In genomic region chr3:25513642-25514266, GRCh38 we compare ENCODE assay signal across 18 cellular contexts.
DNase-seq lines count a peak whose midpoint lies in the region; ATAC-seq and TF ChIP-seq lines count a peak whose summit lies in the region.
"Had no signal": no experiment of that assay in that cellular context is flagged by ENCODE, and none has a peak within 500 bp of the region (broad histone marks: within the 10 kb centered on the region; RNA-seq: fewer than 3 reads in every experiment).

No MANE protein-coding gene starts in this region.

- H3K4me3 Mint-ChIP-seq in neural crest cell = no peak overlapping the region
- H3K4me3 Mint-ChIP-seq: activated CD8-positive, alpha-beta T cell treated with anti-CD3 and anti-CD28 coated beads for 36 hours; activated T-cell treated with anti-CD3 and anti-CD28 coated beads, Interleukin-2, amount 50 U/mL, for 72 hours; central memory CD8-positive, alpha-beta T cell; natural killer cell had no signal

- DNase-seq in DMS79 (lab: John Stamatoyannopoulos, UW) = peak; percentile 0
- peak; percentile 71 for DNase-seq in NCI-H2171 treated with DMSO at 0.1 percent for 48 hours (lab: John Stamatoyannopoulos, UW)
- DNase-seq in fibroblast of the aortic adventitia (ENCODE audit: low read depth) = peak; percentile 30
- no peak for DNase-seq in neural crest cell (ENCODE audit: low read depth, low spot score)
- no peak for DNase-seq in GF-D8 (lab: John Stamatoyannopoulos, UW)
- DNase-seq in cortex of kidney (lab: John Stamatoyannopoulos, UW) = no peak
- no peak for DNase-seq in stimulated activated naive CD4-positive, alpha-beta T cell (lab: John Stamatoyannopoulos, UW)
- DNase-seq: activated CD8-positive, alpha-beta T cell treated with anti-CD3 and anti-CD28 coated beads for 36 hours; activated T-cell treated with anti-CD3 and anti-CD28 coated beads, Interleukin-2, amount 50 U/mL, for 72 hours; Calu3; foreskin melanocyte; Karpas-422; natural killer cell; NCI-H187; NCI-H524 treated with DMSO at 0.1 percent for 48 hours had no signal

- no peak for TF ChIP-seq CTCF in fibroblast of the aortic adventitia (IDR thresholded peaks at IDR 0.05; ENCODE audit: insufficient read depth, low read length)
- no peak for TF ChIP-seq CTCF in neural crest cell (conservative IDR thresholded peaks at IDR 0.05)

- no peak for ATAC-seq in GM19328 (IDR thresholded peaks at IDR 0.05; ENCODE audit: unreplicated experiment)
- ATAC-seq: activated CD8-positive, alpha-beta T cell treated with anti-CD3 and anti-CD28 coated beads for 36 hours; activated T-cell treated with anti-CD3 and anti-CD28 coated beads, Interleukin-2, amount 50 U/mL, for 72 hours; natural killer cell had no signal

- no peaks in the 10 kb centered on the region for H3K27me3 Mint-ChIP-seq in neural crest cell (ENCODE audit: low read depth)

- H3K27ac Mint-ChIP-seq in neural crest cell (ENCODE audit: unreplicated experiment) = peak overlapping the region; percentile 45
- H3K27ac Mint-ChIP-seq: activated CD8-positive, alpha-beta T cell treated with anti-CD3 and anti-CD28 coated beads for 36 hours; activated T-cell treated with anti-CD3 and anti-CD28 coated beads, Interleukin-2, amount 50 U/mL, for 72 hours; natural killer cell had no signal

- peaks cover 22% of the 10 kb centered on the region for H3K4me1 Mint-ChIP-seq in neural crest cell
- H3K4me1 Mint-ChIP-seq: central memory CD8-positive, alpha-beta T cell; natural killer cell had no signal

- peaks cover 3% of the 10 kb centered on the region for H3K9me3 Mint-ChIP-seq in neural crest cell
- H3K9me3 Mint-ChIP-seq: activated CD8-positive, alpha-beta T cell treated with anti-CD3 and anti-CD28 coated beads for 36 hours; activated T-cell treated with anti-CD3 and anti-CD28 coated beads, Interleukin-2, amount 50 U/mL, for 72 hours; central memory CD8-positive, alpha-beta T cell; natural killer cell had no signal

- H3K36me3 Mint-ChIP-seq in neural crest cell (ENCODE audit: low read depth) = no peaks in the 10 kb centered on the region
- H3K36me3 Mint-ChIP-seq: natural killer cell had no signal

- H3K4me3 ChIP-seq in fibroblast of the aortic adventitia (ENCODE audit: low read depth, low read length) = no peak overlapping the region
- H3K4me3 ChIP-seq: lung had no signal

Comparison
In these comparisons a context has a peak if more than half of its experiments do, and no peak if none do; other contexts are left out.
1. DNase-seq: peak in DMS79 (single experiment), NCI-H2171 treated with DMSO at 0.1 percent for 48 hours (single experiment) and fibroblast of the aortic adventitia (single experiment); none in neural crest cell (single experiment), GF-D8 (single experiment), cortex of kidney (single experiment) and stimulated activated naive CD4-positive, alpha-beta T cell (0 of 6).